Comparison of ENCODE assay signal across 21 cellular contexts in the genomic region with DNA sequence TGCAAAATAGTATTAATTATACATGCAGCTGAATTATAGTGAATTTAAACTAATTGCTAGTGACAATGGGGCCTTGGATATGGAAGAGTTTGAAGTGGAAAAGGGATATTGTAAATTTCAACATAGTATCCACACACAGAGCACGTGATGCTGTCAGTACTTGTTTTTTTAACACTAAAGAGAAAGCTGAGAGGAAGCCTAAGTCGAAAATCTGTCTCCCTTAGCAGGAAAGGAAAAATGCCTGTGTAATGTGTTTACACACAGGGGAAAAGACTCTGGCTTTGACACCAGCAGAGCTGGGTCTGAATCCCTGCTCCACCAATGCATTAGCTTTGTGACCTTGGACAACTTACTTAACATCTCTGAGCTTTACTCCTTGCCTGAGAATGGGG. TPM values are rescaled to one million over a fixed set of nuclear protein-coding genes. Genes with fewer than 3 reads are reported as not detected.
DNase-seq lines count a peak whose midpoint lies in the region; ATAC-seq and TF ChIP-seq lines count a peak whose summit lies in the region.
"Had no signal": no experiment of that assay in that cellular context is flagged by ENCODE, and none has a peak within 500 bp of the region (broad histone marks: within the 10 kb centered on the region; RNA-seq: fewer than 3 reads in every experiment).

No MANE protein-coding gene starts in this region.

- intact Hi-C loops in Calu3 (cut with micrococcal nuclease; ENCODE audit: unreplicated experiment) = no loop called here

- no peak for TF ChIP-seq CTCF in cardiac fibroblast (IDR thresholded peaks at IDR 0.05; ENCODE audit: low read depth, low read length)
- no peak for TF ChIP-seq CTCF in Calu3 (IDR thresholded peaks at IDR 0.05; ENCODE audit: unreplicated experiment)

- no peaks in the 10 kb centered on the region for H3K9me3 Mint-ChIP-seq in stimulated activated naive CD8-positive, alpha-beta T cell treated with anti-CD3 and anti-CD28 coated beads, Interleukin-15, Interleukin-2, amounts not matched to agents 100 ng/mL and 50 ng/mL, for 24 hours
- no peaks in the 10 kb centered on the region for H3K9me3 Mint-ChIP-seq in Calu3 (ENCODE audit: low read depth, unreplicated experiment)
- H3K9me3 Mint-ChIP-seq: activated T-cell treated with anti-CD3 and anti-CD28 coated beads, Interleukin-2, amount 50 U/mL, for 4 hours; CD4-positive, alpha-beta T cell; H9; neural crest cell had no signal

- ATAC-seq in stimulated activated naive CD8-positive, alpha-beta T cell treated with anti-CD3 and anti-CD28 coated beads, Interleukin-15, Interleukin-2, amounts not matched to agents 100 U/mL and 50 U/mL, for 24 hours = no peak
- ATAC-seq: activated T-cell treated with anti-CD3 and anti-CD28 coated beads, Interleukin-2, amount 50 U/mL, for 4 hours had no signal

- no peak overlapping the region for H3K4me3 ChIP-seq in cardiac fibroblast (replicated peaks in 1 of 2; ENCODE audit: low read depth in 2 of 2, low read length in 2 of 2)
- H3K4me3 ChIP-seq: Peyer's patch, thoracic aorta had no signal

- BruUV-seq in Calu3 (replicated peaks; lab: Mats Ljungman, UMichigan) = no TSS peak

- DNase-seq in stimulated activated naive CD8-positive, alpha-beta T cell treated with anti-CD3 and anti-CD28 coated beads, Interleukin-15, Interleukin-2, amounts not matched to agents 100 U/mL and 50 U/mL, for 24 hours = no peak
- peak; percentile 18 to 69 for DNase-seq in cardiac fibroblast (ENCODE audit: low read depth in 2 of 2)
- DNase-seq in lung microvascular endothelial cell (ENCODE audit: low read depth in 2 of 2) = peak; percentile 50 to 77
- no peak for DNase-seq in activated effector memory CD4-positive, alpha-beta T cell treated with Interleukin-2 at 50 U/mL for 16 hours
- DNase-seq in cortex of kidney (lab: John Stamatoyannopoulos, UW) = no peak
- no peak for DNase-seq in iPS-NIHi7 (ENCODE audit: extremely low spot score)
- no peak for DNase-seq in Calu3
- DNase-seq: activated CD4-positive, CD25-positive, alpha-beta regulatory T cell; activated T-cell treated with anti-CD3 and anti-CD28 coated beads, Interleukin-2, amount 50 U/mL, for 4 hours; caudate nucleus; CD4-positive, alpha-beta T cell; effector memory CD4-positive, alpha-beta T cell; H9; MV-4-11; NCI-H1930; NCI-H446 treated with DMSO at 0.1 percent for 48 hours; Peyer's patch; SK-N-SH had no signal

- H3K27ac Mint-ChIP-seq in stimulated activated naive CD8-positive, alpha-beta T cell treated with anti-CD3 and anti-CD28 coated beads, Interleukin-15, Interleukin-2, amounts not matched to agents 100 ng/mL and 50 ng/mL, for 24 hours = peak overlapping the region; percentile 58
- H3K27ac Mint-ChIP-seq in Calu3 (ENCODE audit: unreplicated experiment) = no peak overlapping the region
- H3K27ac Mint-ChIP-seq: CD4-positive, alpha-beta T cell had no signal

- no peak overlapping the region for H3K4me3 Mint-ChIP-seq in stimulated activated naive CD8-positive, alpha-beta T cell treated with anti-CD3 and anti-CD28 coated beads, Interleukin-15, Interleukin-2, amounts not matched to agents 100 ng/mL and 50 ng/mL, for 24 hours
- H3K4me3 Mint-ChIP-seq in Calu3 (ENCODE audit: low read depth, unreplicated experiment) = no peak overlapping the region
- H3K4me3 Mint-ChIP-seq: activated T-cell treated with anti-CD3 and anti-CD28 coated beads, Interleukin-2, amount 50 U/mL, for 4 hours; CD4-positive, alpha-beta T cell; H9; neural crest cell had no signal

- H3K4me1 Mint-ChIP-seq in stimulated activated naive CD8-positive, alpha-beta T cell treated with anti-CD3 and anti-CD28 coated beads, Interleukin-15, Interleukin-2, amounts not matched to agents 100 ng/mL and 50 ng/mL, for 24 hours (ENCODE audit: low read depth) = no peaks in the 10 kb centered on the region
- peaks cover 9% of the 10 kb centered on the region for H3K4me1 Mint-ChIP-seq in Calu3 (ENCODE audit: low read depth, unreplicated experiment)
- H3K4me1 Mint-ChIP-seq: neural crest cell had no signal

- peaks cover 86% of the 10 kb centered on the region for H3K36me3 Mint-ChIP-seq in stimulated activated naive CD8-positive, alpha-beta T cell treated with anti-CD3 and anti-CD28 coated beads, Interleukin-15, Interleukin-2, amounts not matched to agents 100 ng/mL and 50 ng/mL, for 24 hours (ENCODE audit: low read depth)
- peaks cover 32% of the 10 kb centered on the region for H3K36me3 Mint-ChIP-seq in Calu3 (ENCODE audit: insufficient read depth, unreplicated experiment)

- no peaks in the 10 kb centered on the region for H3K27me3 Mint-ChIP-seq in stimulated activated naive CD8-positive, alpha-beta T cell treated with anti-CD3 and anti-CD28 coated beads, Interleukin-15, Interleukin-2, amounts not matched to agents 100 ng/mL and 50 ng/mL, for 24 hours
- no peaks in the 10 kb centered on the region for H3K27me3 Mint-ChIP-seq in Calu3 (ENCODE audit: unreplicated experiment)
- H3K27me3 Mint-ChIP-seq: CD4-positive, alpha-beta T cell had no signal

- CTCF ChIA-PET in Calu3 (lab: Charles Lee) = no interaction called here

RNA-seq across cellular contexts. Expression of gene PCSK9, which starts 42.6 kb away (rescaled TPM):
- total RNA-seq in lung microvascular endothelial cell = under 0.01 TPM in 1 of 2 replicates, not detected in the other
- 31.8 and 41.6 TPM in 2 replicates for total RNA-seq in Calu3 (2022)
- total RNA-seq: CD4-positive, alpha-beta T cell had no signal

Comparison
In these comparisons a context has a peak if more than half of its experiments do, and no peak if none do; other contexts are left out.
1. DNase-seq: peak in cardiac fibroblast (2 of 2) and lung microvascular endothelial cell (2 of 2); none in stimulated activated naive CD8-positive, alpha-beta T cell treated with anti-CD3 and anti-CD28 coated beads, Interleukin-15, Interleukin-2, amounts not matched to agents 100 U/mL and 50 U/mL, for 24 hours (single experiment), activated effector memory CD4-positive, alpha-beta T cell treated with Interleukin-2 at 50 U/mL for 16 hours (single experiment), cortex of kidney (single experiment), iPS-NIHi7 (single experiment) and Calu3 (single experiment).
2. RNA of gene PCSK9, which starts 42.6 kb away (total RNA-seq): 31.8 to 41.6 TPM in Calu3; under 0.01 TPM in lung microvascular endothelial cell; every median in the first group is over 10 times any median in the second.